ENCODE assay signal across 31 cellular contexts in genomic region chr7:138573741-138574140, GRCh38.
"Had no signal": no experiment of that assay in that cellular context is flagged by ENCODE, and none has a peak within 500 bp of the region (broad histone marks: within the 10 kb centered on the region; RNA-seq: fewer than 3 reads in every experiment).

No MANE protein-coding gene starts in this region.

- H3K27ac Mint-ChIP-seq: immature natural killer cell; naive thymus-derived CD4-positive, alpha-beta T cell; natural killer cell treated with Interleukin-12 subunit alpha and Interleukin-12 subunit beta and Interleukin-15 and Interleukin-18, amount 100 ng/mL, for 72 hours; stimulated activated naive B cell treated with anti-CD40 and anti-IgM and Interleukin-4, amounts not matched to agents 10 μg/mL and 1 μg/mL and 100 μg/mL, for 72 hours had no signal

- H3K9me3 Mint-ChIP-seq: immature natural killer cell; naive thymus-derived CD4-positive, alpha-beta T cell; natural killer cell treated with Interleukin-12 subunit alpha and Interleukin-12 subunit beta and Interleukin-15 and Interleukin-18, amount 100 ng/mL, for 72 hours; neural crest cell had no signal

- H3K9ac ChIP-seq: parathyroid adenoma had no signal

- H3K4me1 ChIP-seq: left lung, parathyroid adenoma, right atrium auricular region, stomach, testis, thyroid gland, transverse colon, upper lobe of left lung, vagina had no signal

- H3K4me1 Mint-ChIP-seq: immature natural killer cell; neural crest cell; stimulated activated naive B cell treated with anti-CD40 and anti-IgM and Interleukin-4, amounts not matched to agents 10 μg/mL and 1 μg/mL and 100 μg/mL, for 72 hours had no signal

- H3K79me2 ChIP-seq: parathyroid adenoma had no signal

- H3K27me3 ChIP-seq: left lung, neutrophil, right atrium auricular region, stomach, testis, thyroid gland, transverse colon, upper lobe of left lung, vagina had no signal

- H3K4me3 ChIP-seq: left lung, lung, mucosa of descending colon, right atrium auricular region, skin epidermis, stomach, testis, thyroid gland, transverse colon, upper lobe of left lung, vagina had no signal

- DNase-seq: hypothalamus; immature natural killer cell; kidney; left colon; left lung; mesendoderm; midbrain; mucosa of descending colon; naive thymus-derived CD4-positive, alpha-beta T cell; occipital lobe; stimulated activated CD4-positive, alpha-beta T cell treated with anti-CD3 and anti-CD28 coated beads, Interleukin-12 subunit alpha, Interleukin-12 subunit beta, amount 100 ng/mL, for 4 hours; stimulated activated CD4-positive, alpha-beta T cell treated with anti-CD3 and anti-CD28 coated beads, Interleukin-15, amount 100 ng/mL, for 24 hours; stimulated activated CD4-positive, alpha-beta T cell treated with anti-CD3 and anti-CD28 coated beads, Interleukin-2, amount 100 ng/mL, for 24 hours; stimulated activated CD4-positive, alpha-beta T cell treated with anti-CD3 and anti-CD28 coated beads, Interleukin-4, amount 100 ng/mL, for 1 hour; stimulated activated naive B cell treated with anti-CD40 and anti-IgM and Interleukin-4, amounts not matched to agents 10 μg/mL and 1 μg/mL and 100 μg/mL, for 72 hours; stimulated activated naive CD8-positive, alpha-beta T cell treated with anti-CD3 and anti-CD28 coated beads, Interleukin-15, Interleukin-2, amounts not matched to agents 100 U/mL and 50 U/mL, for 24 hours; stomach; testis; thyroid gland; transverse colon; upper lobe of left lung had no signal

- H2AFZ ChIP-seq: parathyroid adenoma had no signal

- H3K4me3 Mint-ChIP-seq: immature natural killer cell; naive thymus-derived CD4-positive, alpha-beta T cell; natural killer cell treated with Interleukin-12 subunit alpha and Interleukin-12 subunit beta and Interleukin-15 and Interleukin-18, amount 100 ng/mL, for 72 hours; neural crest cell; stimulated activated naive B cell treated with anti-CD40 and anti-IgM and Interleukin-4, amounts not matched to agents 10 μg/mL and 1 μg/mL and 100 μg/mL, for 72 hours had no signal

- H3K27ac ChIP-seq: left lung, neutrophil, parathyroid adenoma, right atrium auricular region, skin epidermis, stomach, testis, thyroid gland, transverse colon, upper lobe of left lung, vagina had no signal

- FAIRE-seq: islet of Langerhans, kidney had no signal

- H3K9me3 ChIP-seq: left lung, mucosa of descending colon, neutrophil, right atrium auricular region, stomach, testis, thyroid gland, transverse colon, upper lobe of left lung, vagina had no signal

- ATAC-seq: left colon; left lung; mucosa of descending colon; naive thymus-derived CD4-positive, alpha-beta T cell; natural killer cell treated with Interleukin-12 subunit alpha and Interleukin-12 subunit beta and Interleukin-15 and Interleukin-18, amount 100 ng/mL, for 72 hours; sciatic nerve; stimulated activated naive B cell treated with anti-CD40 and anti-IgM and Interleukin-4, amounts not matched to agents 10 μg/mL and 1 μg/mL and 100 μg/mL, for 72 hours; stimulated activated naive CD8-positive, alpha-beta T cell treated with anti-CD3 and anti-CD28 coated beads, Interleukin-15, Interleukin-2, amounts not matched to agents 100 U/mL and 50 U/mL, for 24 hours had no signal

- H3K27me3 Mint-ChIP-seq: naive thymus-derived CD4-positive, alpha-beta T cell; natural killer cell treated with Interleukin-12 subunit alpha and Interleukin-12 subunit beta and Interleukin-15 and Interleukin-18, amount 100 ng/mL, for 72 hours; stimulated activated naive B cell treated with anti-CD40 and anti-IgM and Interleukin-4, amounts not matched to agents 10 μg/mL and 1 μg/mL and 100 μg/mL, for 72 hours had no signal
